In genomic region chr3:136698361-136698760, GRCh38 we compare ENCODE assay signal across 17 cellular contexts.
"Had no signal": no experiment of that assay in that cellular context is flagged by ENCODE, and none has a peak within 500 bp of the region (broad histone marks: within the 10 kb centered on the region; RNA-seq: fewer than 3 reads in every experiment).

No MANE protein-coding gene starts in this region.

- H3K27me3 Mint-ChIP-seq: naive thymus-derived CD4-positive, alpha-beta T cell; progenitor cell of endocrine pancreas; stimulated activated naive B cell treated with anti-CD40 and anti-IgM and Interleukin-4, amounts not matched to agents 10 μg/mL and 1 μg/mL and 100 μg/mL, for 72 hours had no signal

- H3K4me3 ChIP-seq: body of pancreas, heart left ventricle, right atrium auricular region, tibial artery had no signal

- DNase-seq: activated naive CD4-positive, alpha-beta T cell treated with anti-CD3 and anti-CD28 coated beads, Interleukin-2, amount 50 U/mL, for 16 hours; activated T-cell treated with anti-CD3 and anti-CD28 coated beads, Interleukin-2, amount 50 U/mL, for 1 hour; amniotic stem cell; body of pancreas; central memory CD4-positive, alpha-beta T cell; effector CD8-positive, alpha-beta T cell; heart left ventricle; mammary epithelial cell; naive thymus-derived CD4-positive, alpha-beta T cell; nucleus accumbens; stimulated activated CD4-positive, alpha-beta T cell treated with anti-CD3 and anti-CD28 coated beads, Interleukin-15, amount 100 ng/mL, for 24 hours; stimulated activated CD4-positive, alpha-beta T cell treated with anti-CD3 and anti-CD28 coated beads, Interleukin-4, amount 100 ng/mL, for 1 hour; stimulated activated naive B cell treated with anti-CD40 and anti-IgM and Interleukin-4, amounts not matched to agents 10 μg/mL and 1 μg/mL and 100 μg/mL, for 72 hours; tibial artery had no signal

- H3K27me3 ChIP-seq: body of pancreas, heart left ventricle, right atrium auricular region, tibial artery had no signal

- H3K36me3 ChIP-seq: heart left ventricle, right atrium auricular region, tibial artery had no signal

- H3K4me3 Mint-ChIP-seq: stimulated activated naive B cell treated with anti-CD40 and anti-IgM and Interleukin-4, amounts not matched to agents 10 μg/mL and 1 μg/mL and 100 μg/mL, for 72 hours had no signal

- H3K27ac ChIP-seq: body of pancreas, heart left ventricle, right atrium auricular region, tibial artery had no signal

- H3K9me3 ChIP-seq: body of pancreas, right atrium auricular region, tibial artery had no signal

- H3K27ac Mint-ChIP-seq: progenitor cell of endocrine pancreas; stimulated activated naive B cell treated with anti-CD40 and anti-IgM and Interleukin-4, amounts not matched to agents 10 μg/mL and 1 μg/mL and 100 μg/mL, for 72 hours had no signal

- H3K4me1 ChIP-seq: body of pancreas had no signal

- ATAC-seq: body of pancreas; heart left ventricle; left lobe of liver; naive thymus-derived CD4-positive, alpha-beta T cell; stimulated activated naive B cell treated with anti-CD40 and anti-IgM and Interleukin-4, amounts not matched to agents 10 μg/mL and 1 μg/mL and 100 μg/mL, for 72 hours had no signal
